8 cellular contexts compared by ENCODE assay signal in the genomic region with DNA sequence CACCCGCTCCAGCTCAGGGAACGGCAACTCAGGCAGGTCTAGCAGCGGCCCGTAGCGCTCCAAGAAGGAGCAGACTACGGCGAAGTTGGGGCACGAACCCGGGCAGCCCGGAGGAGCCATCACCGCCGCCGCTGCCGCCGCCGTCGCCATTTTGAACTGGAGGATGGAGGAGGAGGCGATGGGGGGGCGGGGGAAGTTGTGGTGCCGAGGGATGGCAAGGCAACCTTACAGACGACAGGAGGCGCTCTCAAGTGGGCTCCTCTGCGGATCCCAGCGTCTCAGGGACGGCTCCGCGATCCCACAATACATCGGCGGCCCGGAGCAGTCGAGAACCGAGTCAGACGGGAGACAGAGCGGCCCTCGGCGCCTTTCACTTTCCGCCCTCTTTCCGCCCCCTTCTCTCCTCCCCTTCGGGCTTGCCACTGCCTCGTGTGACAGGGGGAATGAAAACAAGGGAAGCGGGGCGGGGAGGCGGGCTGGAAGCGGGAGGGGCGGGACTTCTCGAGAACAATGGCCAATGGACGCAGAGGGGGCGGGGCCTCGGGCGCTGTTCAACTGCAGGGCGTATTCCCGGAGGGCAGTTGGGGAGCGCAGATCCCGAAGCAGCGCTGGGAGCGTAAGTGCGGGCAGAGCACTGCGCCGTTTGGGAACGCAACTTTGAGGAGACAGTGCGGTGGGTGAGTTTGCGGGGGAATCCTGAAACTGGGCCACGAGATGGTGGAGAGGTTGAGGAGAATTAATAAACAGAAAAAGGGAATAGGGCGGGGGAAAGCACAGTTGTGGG. TPM values are rescaled to one million over a fixed set of nuclear protein-coding genes. Genes with fewer than 3 reads are reported as not detected.
DNase-seq lines count a peak whose midpoint lies in the region; ATAC-seq and TF ChIP-seq lines count a peak whose summit lies in the region.

A gene (plus strand): TSS at position 580 of the 784 bp plus-strand sequence. CDS start 21,353 bp downstream, outside the sequence.
A gene with protein sequence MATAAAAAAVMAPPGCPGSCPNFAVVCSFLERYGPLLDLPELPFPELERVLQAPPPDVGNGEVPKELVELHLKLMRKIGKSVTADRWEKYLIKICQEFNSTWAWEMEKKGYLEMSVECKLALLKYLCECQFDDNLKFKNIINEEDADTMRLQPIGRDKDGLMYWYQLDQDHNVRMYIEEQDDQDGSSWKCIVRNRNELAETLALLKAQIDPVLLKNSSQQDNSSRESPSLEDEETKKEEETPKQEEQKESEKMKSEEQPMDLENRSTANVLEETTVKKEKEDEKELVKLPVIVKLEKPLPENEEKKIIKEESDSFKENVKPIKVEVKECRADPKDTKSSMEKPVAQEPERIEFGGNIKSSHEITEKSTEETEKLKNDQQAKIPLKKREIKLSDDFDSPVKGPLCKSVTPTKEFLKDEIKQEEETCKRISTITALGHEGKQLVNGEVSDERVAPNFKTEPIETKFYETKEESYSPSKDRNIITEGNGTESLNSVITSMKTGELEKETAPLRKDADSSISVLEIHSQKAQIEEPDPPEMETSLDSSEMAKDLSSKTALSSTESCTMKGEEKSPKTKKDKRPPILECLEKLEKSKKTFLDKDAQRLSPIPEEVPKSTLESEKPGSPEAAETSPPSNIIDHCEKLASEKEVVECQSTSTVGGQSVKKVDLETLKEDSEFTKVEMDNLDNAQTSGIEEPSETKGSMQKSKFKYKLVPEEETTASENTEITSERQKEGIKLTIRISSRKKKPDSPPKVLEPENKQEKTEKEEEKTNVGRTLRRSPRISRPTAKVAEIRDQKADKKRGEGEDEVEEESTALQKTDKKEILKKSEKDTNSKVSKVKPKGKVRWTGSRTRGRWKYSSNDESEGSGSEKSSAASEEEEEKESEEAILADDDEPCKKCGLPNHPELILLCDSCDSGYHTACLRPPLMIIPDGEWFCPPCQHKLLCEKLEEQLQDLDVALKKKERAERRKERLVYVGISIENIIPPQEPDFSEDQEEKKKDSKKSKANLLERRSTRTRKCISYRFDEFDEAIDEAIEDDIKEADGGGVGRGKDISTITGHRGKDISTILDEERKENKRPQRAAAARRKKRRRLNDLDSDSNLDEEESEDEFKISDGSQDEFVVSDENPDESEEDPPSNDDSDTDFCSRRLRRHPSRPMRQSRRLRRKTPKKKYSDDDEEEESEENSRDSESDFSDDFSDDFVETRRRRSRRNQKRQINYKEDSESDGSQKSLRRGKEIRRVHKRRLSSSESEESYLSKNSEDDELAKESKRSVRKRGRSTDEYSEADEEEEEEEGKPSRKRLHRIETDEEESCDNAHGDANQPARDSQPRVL (N-terminal part only) (minus strand): TSS at position 158 of the 784 bp plus-strand sequence. CDS start 8 bp downstream, at position 150.

- H3K27me3 ChIP-seq in BJ (ENCODE audit: control insufficient read depth, insufficient read depth, low read length), result no peaks in the 10 kb centered on the region
- no peaks in the 10 kb centered on the region for H3K27me3 ChIP-seq in colonic mucosa

- POLR2A ChIA-PET in BJ (lab: Charles Lee), result no interaction called here

- H3K36me3 ChIP-seq in BJ (ENCODE audit: control insufficient read depth, insufficient read depth, low read length) (no peaks in the 10 kb centered on the region), colonic mucosa (no peaks in the 10 kb centered on the region)

- TF ChIP-seq CTCF in BJ (IDR thresholded peaks at IDR 0.05; ENCODE audit: insufficient read depth, low read depth, low read length) (peak; percentile 90), colonic mucosa (IDR thresholded peaks at IDR 0.05) (peak; percentile 55)

- H3K4me3 ChIP-seq in BJ (ENCODE audit: low read depth, low read length), result peak within 1 kb of the TSS; percentile 85
- H3K4me3 ChIP-seq in colonic mucosa, result peak within 1 kb of the TSS; percentile 93

- peak within 1 kb of the TSS; percentile 95 for H3K27ac ChIP-seq in colonic mucosa

- intact Hi-C loops in colonic mucosa (cut with DNase I), result loop anchor here (10.0 kb wide), 1 partner anchor 174 kb away; a partner anchor contains a TSS

- CTCF ChIA-PET in BJ (lab: Yijun Ruan, JAX), result no interaction called here

- no peaks in the 10 kb centered on the region for H3K9me3 ChIP-seq in colonic mucosa

- peak within 1 kb of the TSS; percentile 93 to 98 for H3K9ac ChIP-seq in colonic mucosa (ENCODE audit: low read depth in 2 of 2, low read length in 2 of 2)

- peak; percentile 83 for ATAC-seq in HG03442 (IDR thresholded peaks at IDR 0.05; ENCODE audit: unreplicated experiment)

- H3K4me1 ChIP-seq in colonic mucosa, result peaks cover 9% of the 10 kb centered on the region

- DNase-seq in BJ (ENCODE audit: low read depth) (peak; percentile 93), GM19238 (ENCODE audit: insufficient read length, low spot score) (peak; percentile 88), NCI-H510A treated with DMSO at 0.1 percent for 48 hours (lab: John Stamatoyannopoulos, UW) (peak; percentile 97), colonic mucosa (peak; percentile 100), left kidney (ENCODE audit: low read depth, low spot score) (peak; percentile 100)
- peak; percentile 97 to 98 for DNase-seq in activated CD4-positive, alpha-beta T cell treated with anti-CD3 and anti-CD28 coated beads for 4 hours
- DNase-seq in stimulated activated CD4-positive, alpha-beta T cell treated with anti-CD3 and anti-CD28 coated beads, Interleukin-2, amount 100 ng/mL, for 24 hours, result peak; percentile 98 to 99

RNA-seq across cellular contexts. Expression of the first gene that starts in this region (rescaled TPM):
- 33.0 and 46.9 TPM in 2 replicates for polyA plus RNA-seq in BJ (2011; rRNA removed)
- polyA minus RNA-seq in BJ (2011; rRNA and poly(A)+ RNA removed), result 6.0 and 7.0 TPM in 2 replicates
- total RNA-seq in colonic mucosa, result 10 to 100 TPM; 12.9 to 20.0 TPM

RNA-seq across cellular contexts. Expression of the second gene that starts in this region (rescaled TPM):
- polyA plus RNA-seq in BJ (2011; rRNA removed), result 6.0 and 12.0 TPM in 2 replicates
- 9.6 and 16.4 TPM in 2 replicates for polyA minus RNA-seq in BJ (2011; rRNA and poly(A)+ RNA removed)
- total RNA-seq in colonic mucosa, result 10 to 100 TPM; 36.7 to 68.2 TPM

Comparison
In these comparisons a context has a peak if more than half of its experiments do, and no peak if none do; other contexts are left out.
1. Peak in every context shown above with its lines: DNase-seq, ATAC-seq, H3K4me3 ChIP-seq and H3K27ac ChIP-seq.